Comparison of ENCODE assay signal across 21 cellular contexts in the genomic region with DNA sequence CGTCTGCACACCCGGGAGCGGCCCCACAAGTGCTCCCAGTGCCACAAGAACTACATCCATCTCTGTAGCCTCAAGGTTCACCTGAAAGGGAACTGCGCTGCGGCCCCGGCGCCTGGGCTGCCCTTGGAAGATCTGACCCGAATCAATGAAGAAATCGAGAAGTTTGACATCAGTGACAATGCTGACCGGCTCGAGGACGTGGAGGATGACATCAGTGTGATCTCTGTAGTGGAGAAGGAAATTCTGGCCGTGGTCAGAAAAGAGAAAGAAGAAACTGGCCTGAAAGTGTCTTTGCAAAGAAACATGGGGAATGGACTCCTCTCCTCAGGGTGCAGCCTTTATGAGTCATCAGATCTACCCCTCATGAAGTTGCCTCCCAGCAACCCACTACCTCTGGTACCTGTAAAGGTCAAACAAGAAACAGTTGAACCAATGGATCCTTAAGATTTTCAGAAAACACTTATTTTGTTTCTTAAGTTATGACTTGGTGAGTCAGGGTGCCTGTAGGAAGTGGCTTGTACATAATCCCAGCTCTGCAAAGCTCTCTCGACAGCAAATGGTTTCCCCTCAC. TPM values are rescaled to one million over a fixed set of nuclear protein-coding genes. Genes with fewer than 3 reads are reported as not detected.
DNase-seq lines count a peak whose midpoint lies in the region; ATAC-seq and TF ChIP-seq lines count a peak whose summit lies in the region.
"Had no signal": no experiment of that assay in that cellular context is flagged by ENCODE, and none has a peak within 500 bp of the region (broad histone marks: within the 10 kb centered on the region; RNA-seq: fewer than 3 reads in every experiment).

No MANE protein-coding gene starts in this region.

- H3K4me3 ChIP-seq in CD4-positive, CD25-positive, alpha-beta regulatory T cell (ENCODE audit: low read depth, low read length): peak overlapping the region; percentile 49
- H3K4me3 ChIP-seq in foreskin fibroblast (ENCODE audit: low read depth in 1 of 2, low read length in 2 of 2): no peak overlapping the region
- H3K4me3 ChIP-seq in colonic mucosa: no peak overlapping the region
- H3K4me3 ChIP-seq: GM23248, heart left ventricle, prostate gland, SK-N-MC, upper lobe of right lung had no signal

- CTCF ChIA-PET in CD4-positive, alpha-beta T cell (lab: Charles Lee): no interaction called here

- POLR2A ChIA-PET in CD4-positive, alpha-beta T cell (lab: Charles Lee): interaction anchor here (1.0 kb wide), 1 partner anchor 8 kb away, joined by 6 read pairs; no protein-coding TSS in a partner anchor

- H3K9ac ChIP-seq in colonic mucosa (ENCODE audit: low read depth in 2 of 2, low read length in 2 of 2): no peak overlapping the region
- H3K9ac ChIP-seq: GM23248 had no signal

- peak overlapping the region; percentile 40 to 82 (median 76) for H3K4me3 Mint-ChIP-seq in CD4-positive, CD25-positive, alpha-beta regulatory T cell
- peak overlapping the region; percentile 46 for H3K4me3 Mint-ChIP-seq in CD4-positive, alpha-beta T cell
- peak overlapping the region; percentile 99 for H3K4me3 Mint-ChIP-seq in central memory CD8-positive, alpha-beta T cell
- H3K4me3 Mint-ChIP-seq: activated naive CD8-positive, alpha-beta T cell treated with anti-CD3 and anti-CD28 coated beads, Interleukin-2, amount 10 ng/mL, durations not matched to agents 7 days and 5 days had no signal

- TF ChIP-seq CTCF in CD4-positive, alpha-beta T cell (IDR thresholded peaks at IDR 0.05): no peak
- TF ChIP-seq CTCF in foreskin fibroblast (IDR thresholded peaks at IDR 0.05; ENCODE audit: low read depth, low read length): no peak
- TF ChIP-seq CTCF in colonic mucosa (IDR thresholded peaks at IDR 0.05): no peak

- H3K27me3 Mint-ChIP-seq in CD4-positive, CD25-positive, alpha-beta regulatory T cell: no peaks in the 10 kb centered on the region
- no peaks in the 10 kb centered on the region for H3K27me3 Mint-ChIP-seq in CD4-positive, alpha-beta T cell
- H3K27me3 Mint-ChIP-seq in central memory CD8-positive, alpha-beta T cell: no peaks in the 10 kb centered on the region
- H3K27me3 Mint-ChIP-seq: activated naive CD8-positive, alpha-beta T cell treated with anti-CD3 and anti-CD28 coated beads, Interleukin-2, amount 10 ng/mL, durations not matched to agents 7 days and 5 days had no signal

- H3K36me3 ChIP-seq in CD4-positive, CD25-positive, alpha-beta regulatory T cell (ENCODE audit: control insufficient read depth, insufficient read depth, low read length): peaks cover 63% of the 10 kb centered on the region
- H3K36me3 ChIP-seq in colonic mucosa: no peaks in the 10 kb centered on the region
- H3K36me3 ChIP-seq: prostate gland had no signal

- H3K27ac ChIP-seq in CD4-positive, CD25-positive, alpha-beta regulatory T cell (ENCODE audit: insufficient read depth, low read length, poor library complexity, severe bottlenecking): no peak overlapping the region
- no peak overlapping the region for H3K27ac ChIP-seq in CD4-positive, alpha-beta T cell (ENCODE audit: low read depth, low read length)
- no peak overlapping the region for H3K27ac ChIP-seq in colonic mucosa
- H3K27ac ChIP-seq: GM23248, heart left ventricle, neutrophil, prostate gland, SK-N-MC, upper lobe of right lung had no signal

- H3K36me3 Mint-ChIP-seq in CD4-positive, CD25-positive, alpha-beta regulatory T cell: peaks cover 62% of the 10 kb centered on the region
- H3K36me3 Mint-ChIP-seq in CD4-positive, alpha-beta T cell (ENCODE audit: low read depth): peaks cover 55% of the 10 kb centered on the region
- H3K36me3 Mint-ChIP-seq in central memory CD8-positive, alpha-beta T cell (ENCODE audit: insufficient read depth): peaks cover 76% of the 10 kb centered on the region

- intact Hi-C loops in CD4-positive, alpha-beta T cell (cut with DNase I, micrococcal nuclease): loop anchor here in 1 of 2 experiments (10.0 kb wide), 1 partner anchor 408 kb away; no protein-coding TSS in a partner anchor
- intact Hi-C loops in colonic mucosa (cut with DNase I): no loop called here

- DNase-seq in CD4-positive, CD25-positive, alpha-beta regulatory T cell: no peak
- DNase-seq in CD4-positive, alpha-beta T cell: no peak
- DNase-seq in MV-4-11 (lab: John Stamatoyannopoulos, UW) (peak; percentile 55), foreskin fibroblast (no peak), middle frontal gyrus (ENCODE audit: extremely low spot score, low spot score) (no peak), colonic mucosa (no peak), AG08396 (ENCODE audit: low spot score) (no peak)
- no peak for DNase-seq in central memory CD8-positive, alpha-beta T cell (ENCODE audit: low spot score in 2 of 2)
- DNase-seq: activated naive CD8-positive, alpha-beta T cell treated with anti-CD3 and anti-CD28 coated beads, Interleukin-2, amount 10 ng/mL, durations not matched to agents 7 days and 5 days; cerebellar nuclear complex; GM23248; heart left ventricle; Karpas-422; NCI-H1930; NCI-H2227 treated with DMSO at 0.1 percent for 48 hours; stimulated activated CD8-positive, alpha-beta memory T cell treated with anti-CD3 and anti-CD28 coated beads, Interleukin-4, amount 100 ng/mL, for 48 hours; T1000; upper lobe of right lung had no signal

- H3K27me3 ChIP-seq in CD4-positive, CD25-positive, alpha-beta regulatory T cell (ENCODE audit: control insufficient read depth, insufficient read depth, low read length): no peaks in the 10 kb centered on the region
- no peaks in the 10 kb centered on the region for H3K27me3 ChIP-seq in CD4-positive, alpha-beta T cell (ENCODE audit: control insufficient read depth, insufficient read depth, low read length)
- no peaks in the 10 kb centered on the region for H3K27me3 ChIP-seq in colonic mucosa
- H3K27me3 ChIP-seq: neutrophil, upper lobe of right lung had no signal

- peaks cover 83% of the 10 kb centered on the region for H3K4me1 ChIP-seq in CD4-positive, CD25-positive, alpha-beta regulatory T cell (ENCODE audit: control insufficient read depth, insufficient read depth, low read length, poor library complexity, severe bottlenecking)
- peaks cover 5% of the 10 kb centered on the region for H3K4me1 ChIP-seq in colonic mucosa
- H3K4me1 ChIP-seq: prostate gland had no signal

- peak overlapping the region; percentile 7 to 84 (median 20) for H3K27ac Mint-ChIP-seq in CD4-positive, CD25-positive, alpha-beta regulatory T cell
- peak overlapping the region; percentile 6 for H3K27ac Mint-ChIP-seq in CD4-positive, alpha-beta T cell
- H3K27ac Mint-ChIP-seq in central memory CD8-positive, alpha-beta T cell (ENCODE audit: low read depth): peak overlapping the region; percentile 39
- H3K27ac Mint-ChIP-seq: activated naive CD8-positive, alpha-beta T cell treated with anti-CD3 and anti-CD28 coated beads, Interleukin-2, amount 10 ng/mL, durations not matched to agents 7 days and 5 days had no signal

- no peaks in the 10 kb centered on the region for H3K9me3 ChIP-seq in CD4-positive, CD25-positive, alpha-beta regulatory T cell (ENCODE audit: control insufficient read depth in 2 of 2, low read length in 2 of 2)
- H3K9me3 ChIP-seq in CD4-positive, alpha-beta T cell (ENCODE audit: control insufficient read depth, low read length): no peaks in the 10 kb centered on the region
- H3K9me3 ChIP-seq in colonic mucosa: no peaks in the 10 kb centered on the region
- H3K9me3 ChIP-seq: heart left ventricle, neutrophil, prostate gland, upper lobe of right lung had no signal

- peaks cover 25 to 86% (median 66%) of the 10 kb centered on the region in 4 donors for H3K4me1 Mint-ChIP-seq in CD4-positive, CD25-positive, alpha-beta regulatory T cell
- peaks cover 65% of the 10 kb centered on the region for H3K4me1 Mint-ChIP-seq in CD4-positive, alpha-beta T cell (ENCODE audit: low read depth)
- peaks cover 75% of the 10 kb centered on the region for H3K4me1 Mint-ChIP-seq in central memory CD8-positive, alpha-beta T cell

- H3K9me3 Mint-ChIP-seq in CD4-positive, CD25-positive, alpha-beta regulatory T cell: peaks cover 0 to 2% (median 0%) of the 10 kb centered on the region in 7 donors
- no peaks in the 10 kb centered on the region for H3K9me3 Mint-ChIP-seq in CD4-positive, alpha-beta T cell
- no peaks in the 10 kb centered on the region for H3K9me3 Mint-ChIP-seq in central memory CD8-positive, alpha-beta T cell
- H3K9me3 Mint-ChIP-seq: activated naive CD8-positive, alpha-beta T cell treated with anti-CD3 and anti-CD28 coated beads, Interleukin-2, amount 10 ng/mL, durations not matched to agents 7 days and 5 days had no signal

- no peak for ATAC-seq in CD4-positive, CD25-positive, alpha-beta regulatory T cell (ENCODE audit: low read depth in 2 of 2)
- no peak for ATAC-seq in CD4-positive, alpha-beta T cell (ENCODE audit: poor library complexity)
- ATAC-seq in central memory CD8-positive, alpha-beta T cell (replicated peaks; ENCODE audit: extremely low read depth, poor library complexity, severe bottlenecking): no peak
- ATAC-seq: heart left ventricle, upper lobe of right lung had no signal

RNA-seq across cellular contexts. Expression of a gene that starts 21.0 kb away (rescaled TPM):
- 327 TPM for total RNA-seq in CD4-positive, CD25-positive, alpha-beta regulatory T cell
- 10 to 100 TPM; 48.6 to 71.6 (median 64.7) TPM for polyA plus RNA-seq in CD4-positive, CD25-positive, alpha-beta regulatory T cell
- total RNA-seq in CD4-positive, alpha-beta T cell: 10 to 100 TPM; 69.9 to 83.4 TPM
- 10 to 100 TPM in 1 of 2 donors, 1 to 10 TPM in 1; 7.2 to 17.6 TPM for total RNA-seq in colonic mucosa

Comparison
In these comparisons a context has a peak if more than half of its experiments do, and no peak if none do; other contexts are left out.
1. H3K4me3 Mint-ChIP-seq: peak in every context shown above with its lines; median percentile 99 in central memory CD8-positive, alpha-beta T cell; 76 in CD4-positive, CD25-positive, alpha-beta regulatory T cell; 46 in CD4-positive, alpha-beta T cell.